In the genomic region with DNA sequence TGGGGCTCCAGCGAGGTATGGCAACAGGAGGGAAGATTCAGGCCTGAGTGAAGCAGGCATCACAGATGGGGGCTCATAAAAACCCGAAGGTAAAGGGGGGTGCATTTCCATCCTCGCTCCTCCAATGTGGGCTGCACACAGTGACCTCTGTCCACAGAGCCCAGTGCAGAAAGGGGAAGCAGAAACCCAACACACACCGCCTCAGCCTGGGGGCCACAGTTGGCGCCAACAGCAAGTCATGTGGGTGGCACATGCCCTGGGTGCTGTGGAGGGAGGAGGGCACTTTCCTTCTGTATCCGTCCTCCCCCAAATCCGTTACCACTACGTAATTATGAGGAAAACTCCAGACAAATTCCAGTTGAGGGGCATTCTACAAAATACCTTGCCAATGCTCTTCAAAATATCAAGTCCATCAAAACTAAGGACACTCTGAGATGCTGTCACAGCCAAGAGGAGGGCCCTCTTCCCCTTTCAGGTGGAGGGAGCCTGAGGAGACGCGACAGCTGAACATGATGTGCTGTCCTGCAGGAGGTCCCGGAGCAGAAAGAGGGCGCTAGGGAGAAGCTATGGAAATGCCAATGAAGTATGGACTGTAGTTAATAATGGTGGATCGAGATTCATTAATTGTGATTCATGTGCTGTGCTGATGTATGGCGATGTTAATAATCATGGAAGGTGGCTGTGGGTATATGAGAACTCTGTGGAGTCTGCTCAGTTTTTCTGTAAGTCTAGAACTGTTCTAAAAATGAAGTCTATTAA, we compare ENCODE assay signal across 1 cellular context.
TF ChIP-seq lines count a peak whose summit lies in the region.

No MANE protein-coding gene starts in this region.

TF ChIP-seq in H1, 55 proteins besides CTCF, POLR2A, EP300 and RAD21:
- 0 out of 2 replicates have a peak, but pooled peaks have one; percentile 10 for TF ChIP-seq JUND (IDR thresholded peaks at IDR 0.05; ENCODE audit: low read length)
- no peak for TF ChIP-seq TEAD4 (IDR thresholded peaks at IDR 0.05; ENCODE audit: low read depth, low read length)
- TF ChIP-seq YY1 (IDR thresholded peaks at IDR 0.05; ENCODE audit: low read depth, low read length): 0 out of 2 replicates have a peak, but pooled peaks have one; percentile 36
- no peak for TF ChIP-seq TAF1 (IDR thresholded peaks at IDR 0.05; ENCODE audit: low read depth, low read length)
- TF ChIP-seq, protein P1, sequence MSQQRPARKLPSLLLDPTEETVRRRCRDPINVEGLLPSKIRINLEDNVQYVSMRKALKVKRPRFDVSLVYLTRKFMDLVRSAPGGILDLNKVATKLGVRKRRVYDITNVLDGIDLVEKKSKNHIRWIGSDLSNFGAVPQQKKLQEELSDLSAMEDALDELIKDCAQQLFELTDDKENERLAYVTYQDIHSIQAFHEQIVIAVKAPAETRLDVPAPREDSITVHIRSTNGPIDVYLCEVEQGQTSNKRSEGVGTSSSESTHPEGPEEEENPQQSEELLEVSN (IDR thresholded peaks at IDR 0.05): 0 out of 2 replicates have a peak, but pooled peaks have one; percentile 21
